ENCODE assay signal across 13 cellular contexts in the genomic region with DNA sequence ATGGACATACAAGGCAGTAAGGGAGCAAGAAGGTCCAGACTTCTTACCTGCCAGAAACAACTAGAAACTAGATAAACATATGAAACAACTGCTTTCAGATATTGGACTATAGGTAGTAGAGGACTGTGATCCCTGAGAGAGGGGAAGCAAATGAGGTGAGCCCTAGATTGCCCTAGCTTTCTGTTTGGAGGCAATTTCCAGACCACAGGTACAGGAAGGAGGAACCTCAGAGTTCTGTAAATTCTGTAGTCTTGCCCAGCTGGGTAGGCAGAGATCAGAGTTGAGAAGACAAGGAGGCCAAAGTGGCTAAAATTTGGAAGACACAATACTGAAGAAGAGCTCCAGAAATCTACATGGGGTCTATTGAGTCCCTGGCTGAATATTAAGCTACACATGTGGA. TPM values are rescaled to one million over a fixed set of nuclear protein-coding genes. Genes with fewer than 3 reads are reported as not detected.
A peak's percentile ranks its signal among the peaks of the same experiment; 100 is the strongest.
DNase-seq lines count a peak whose midpoint lies in the region; ATAC-seq and TF ChIP-seq lines count a peak whose summit lies in the region.
"Had no signal": no experiment of that assay in that cellular context is flagged by ENCODE, and none has a peak within 500 bp of the region (broad histone marks: within the 10 kb centered on the region; RNA-seq: fewer than 3 reads in every experiment).

No MANE protein-coding gene starts in this region.

- peak overlapping the region in 4 of 7 donors; percentile 18 to 67 (median 40) for H3K27ac Mint-ChIP-seq in CD4-positive, alpha-beta memory T cell
- H3K27ac Mint-ChIP-seq in T-helper 2 cell treated with Interferon-gamma antibody and Interleukin-4, amounts not matched to agents 5 μg/mL and 100 μg/mL, for 36 hours: peak overlapping the region; percentile 64

- no peak for TF ChIP-seq CTCF in hepatocyte (IDR thresholded peaks at IDR 0.05; ENCODE audit: poor library complexity)

- H3K9me3 ChIP-seq in CD4-positive, alpha-beta memory T cell (ENCODE audit: control insufficient read depth in 1 of 2, low read length in 2 of 2): peaks cover 0 to 5% of the 10 kb centered on the region in 2 donors
- peaks cover 13% of the 10 kb centered on the region for H3K9me3 ChIP-seq in hepatocyte (ENCODE audit: low read depth)
- H3K9me3 ChIP-seq: BE2C, ovary, testis had no signal

- H3K27me3 Mint-ChIP-seq in CD4-positive, alpha-beta memory T cell: no peaks in the 10 kb centered on the region
- no peaks in the 10 kb centered on the region for H3K27me3 Mint-ChIP-seq in T-helper 2 cell treated with Interferon-gamma antibody and Interleukin-4, amounts not matched to agents 5 μg/mL and 100 μg/mL, for 36 hours (ENCODE audit: low read depth)

- peaks cover 0 to 25% (median 9%) of the 10 kb centered on the region in 8 donors for H3K9me3 Mint-ChIP-seq in CD4-positive, alpha-beta memory T cell
- peaks cover 33% of the 10 kb centered on the region for H3K9me3 Mint-ChIP-seq in T-helper 2 cell treated with Interferon-gamma antibody and Interleukin-4, amounts not matched to agents 5 μg/mL and 100 μg/mL, for 36 hours

- H3K4me3 Mint-ChIP-seq in CD4-positive, alpha-beta memory T cell: peak overlapping the region in 3 of 8 donors; percentile 5 to 41 (median 28)
- peak overlapping the region; percentile 5 for H3K4me3 Mint-ChIP-seq in T-helper 2 cell treated with Interferon-gamma antibody and Interleukin-4, amounts not matched to agents 5 μg/mL and 100 μg/mL, for 36 hours

- peaks cover 100% of the 10 kb centered on the region for H3K79me2 ChIP-seq in hepatocyte

- H3K9me2 ChIP-seq in hepatocyte (replicated peaks; ENCODE audit: insufficient read depth): no peaks in the 10 kb centered on the region

- H3K36me3 Mint-ChIP-seq in CD4-positive, alpha-beta memory T cell: peaks cover 16 to 17% of the 10 kb centered on the region in 2 donors
- H3K36me3 Mint-ChIP-seq in T-helper 2 cell treated with Interferon-gamma antibody and Interleukin-4, amounts not matched to agents 5 μg/mL and 100 μg/mL, for 36 hours (ENCODE audit: low read depth): peaks cover 59% of the 10 kb centered on the region

- H3K27ac ChIP-seq in CD4-positive, alpha-beta memory T cell (ENCODE audit: low read depth, low read length): no peak overlapping the region
- no peak overlapping the region for H3K27ac ChIP-seq in hepatocyte
- H3K27ac ChIP-seq: lower lobe of right lung, ovary, testis had no signal

- peak in 1 of 5 donors; percentile 24 for DNase-seq in CD4-positive, alpha-beta memory T cell
- no peak for DNase-seq in T-helper 2 cell treated with Interferon-gamma antibody and Interleukin-4, amounts not matched to agents 5 μg/mL and 100 μg/mL, for 36 hours (ENCODE audit: low spot score)
- DNase-seq in hepatocyte (ENCODE audit: low spot score): no peak
- DNase-seq in DMS79 treated with DMSO at 0.1 percent for 48 hours (lab: John Stamatoyannopoulos, UW): no peak
- DNase-seq in DMS153 treated with DMSO at 0.1 percent for 48 hours (lab: John Stamatoyannopoulos, UW; ENCODE audit: unreplicated experiment): no peak
- no peak for DNase-seq in stimulated activated CD4-positive, alpha-beta T cell treated with anti-CD3 and anti-CD28 coated beads, Interleukin-2, amount 100 ng/mL, for 24 hours
- DNase-seq: BE2C; lower lobe of right lung; ovary; stimulated activated CD4-positive, alpha-beta T cell treated with anti-CD3 and anti-CD28 coated beads, Interleukin-4, amount 100 ng/mL, for 4 hours; testis had no signal

- H3K36me3 ChIP-seq in CD4-positive, alpha-beta memory T cell (ENCODE audit: insufficient read depth, low read length): no peaks in the 10 kb centered on the region
- H3K36me3 ChIP-seq in hepatocyte (replicated peaks; ENCODE audit: insufficient read depth, low read depth): no peaks in the 10 kb centered on the region
- H3K36me3 ChIP-seq: lower lobe of right lung, ovary had no signal

- H2AFZ ChIP-seq in hepatocyte: no peak overlapping the region

- intact Hi-C loops in CD4-positive, alpha-beta memory T cell (cut with micrococcal nuclease): no loop called here

- ATAC-seq in GM18907 (IDR thresholded peaks at IDR 0.05; ENCODE audit: unreplicated experiment): peak; percentile 41
- peak; percentile 44 for ATAC-seq in HG03066 (IDR thresholded peaks at IDR 0.05; ENCODE audit: low read depth, unreplicated experiment)
- ATAC-seq: lower lobe of right lung had no signal

- POLR2A ChIA-PET in CD4-positive, alpha-beta memory T cell (lab: Charles Lee; ENCODE audit: partially characterized antibody): interaction anchor here (0.8 to 8.2 kb wide), 4 partner anchors 12 to 22 kb away, joined by 3 to 82 read pairs (median 4); a partner anchor contains a TSS

- no peaks in the 10 kb centered on the region for H3K27me3 ChIP-seq in CD4-positive, alpha-beta memory T cell (ENCODE audit: insufficient read depth, low read length)
- H3K27me3 ChIP-seq in hepatocyte: no peaks in the 10 kb centered on the region
- H3K27me3 ChIP-seq: BE2C, ovary, testis had no signal

- peaks cover 7% of the 10 kb centered on the region for H4K20me1 ChIP-seq in hepatocyte (ENCODE audit: insufficient read depth, poor library complexity, severe bottlenecking)

- H3K4me2 ChIP-seq in hepatocyte: no peak overlapping the region

- H3K4me1 Mint-ChIP-seq in CD4-positive, alpha-beta memory T cell: peaks cover 44 to 68% (median 53%) of the 10 kb centered on the region in 4 donors
- H3K4me1 Mint-ChIP-seq in T-helper 2 cell treated with Interferon-gamma antibody and Interleukin-4, amounts not matched to agents 5 μg/mL and 100 μg/mL, for 36 hours (ENCODE audit: low read depth): peaks cover 65% of the 10 kb centered on the region

- peaks cover 40% of the 10 kb centered on the region for H3K4me1 ChIP-seq in CD4-positive, alpha-beta memory T cell (ENCODE audit: insufficient read depth, low read length)
- no peaks in the 10 kb centered on the region for H3K4me1 ChIP-seq in hepatocyte (ENCODE audit: insufficient read depth)
- H3K4me1 ChIP-seq: lower lobe of right lung, testis had no signal

- CTCF ChIA-PET in CD4-positive, alpha-beta memory T cell (lab: Charles Lee; ENCODE audit: partially characterized antibody): interaction anchor here (1.3 to 13.5 kb wide), 2 partner anchors 17 to 196 kb away, joined by 3 to 122 read pairs; no protein-coding TSS in a partner anchor

- H3K4me3 ChIP-seq in CD4-positive, alpha-beta memory T cell (ENCODE audit: low read length in 2 of 2): no peak overlapping the region
- H3K4me3 ChIP-seq in hepatocyte: no peak overlapping the region
- H3K4me3 ChIP-seq: lower lobe of right lung, ovary, testis had no signal

RNA-seq across cellular contexts. Expression of a gene that starts 21.0 kb away (rescaled TPM):
- total RNA-seq in CD4-positive, alpha-beta memory T cell: 10 to 100 TPM; 21.2 to 23.6 TPM
- polyA plus RNA-seq in CD4-positive, alpha-beta memory T cell: 10 to 100 TPM; 18.4 to 21.0 TPM
- 64.5 and 69.6 TPM in 2 replicates for total RNA-seq in hepatocyte
- 15.9 and 18.7 TPM in 2 replicates for polyA plus RNA-seq in hepatocyte
